ENCODE assay signal across 7 cellular contexts in genomic region chr2:69235863-69236262, GRCh38.
"Had no signal": no experiment of that assay in that cellular context is flagged by ENCODE, and none has a peak within 500 bp of the region (broad histone marks: within the 10 kb centered on the region; RNA-seq: fewer than 3 reads in every experiment).

No MANE protein-coding gene starts in this region.

- H3K27ac ChIP-seq: HL-60 had no signal

- ATAC-seq: HCT116 had no signal

- H2AFZ ChIP-seq: GM23248 had no signal

- H3K9ac ChIP-seq: GM23248 had no signal

- H3K4me3 ChIP-seq: GM23248, HAP-1 had no signal

- H3K9me3 ChIP-seq: HAP-1 had no signal

- H3K36me3 ChIP-seq: HAP-1 had no signal

- DNase-seq: GM23248, GOT3, H7, KBM-7 had no signal
